Comparison of ENCODE assay signal across 2 cellular contexts in the genomic region with DNA sequence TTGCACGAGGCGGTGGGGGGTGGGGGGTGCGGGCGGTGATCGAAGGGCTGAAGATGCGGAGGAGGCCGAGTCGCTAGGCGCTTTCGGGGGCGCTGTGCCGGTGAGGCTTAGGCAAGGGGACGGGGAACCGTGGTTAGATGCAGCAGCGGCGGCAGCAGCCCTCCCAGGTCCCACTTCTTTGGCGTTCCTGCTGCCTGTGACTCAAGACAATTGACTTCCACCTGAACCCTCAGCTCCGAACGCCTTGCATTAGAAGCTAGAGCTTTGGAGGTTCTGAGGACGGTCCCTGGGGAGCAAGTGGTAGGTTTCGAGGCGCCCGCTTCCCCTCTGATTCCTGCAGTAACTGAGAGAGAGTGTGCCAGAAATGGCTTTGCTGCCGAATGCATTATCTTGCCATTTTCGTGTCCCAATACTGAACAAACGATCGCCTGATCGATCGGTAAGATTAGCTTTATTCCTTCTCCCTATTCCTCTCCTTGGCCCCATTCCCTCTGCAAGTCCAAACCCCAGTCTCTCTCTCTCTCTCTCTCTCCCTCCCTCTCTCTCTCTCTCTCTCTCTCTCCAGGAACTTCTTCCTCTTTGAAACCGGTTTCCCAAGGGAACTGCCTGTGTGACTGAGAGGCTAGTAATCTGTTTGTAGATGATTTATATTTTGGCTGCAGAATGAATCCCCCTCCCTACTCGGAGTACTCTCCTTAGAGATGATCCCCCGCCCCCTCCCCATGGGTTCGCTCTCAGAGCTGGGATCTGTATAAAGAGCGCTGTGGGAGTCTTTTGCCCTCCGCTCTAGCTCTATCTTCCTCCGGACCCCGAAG.
TF ChIP-seq lines count a peak whose summit lies in the region.

No MANE protein-coding gene starts in this region.

TF ChIP-seq in HCT116, 20 proteins besides CTCF, POLR2A, EP300 and RAD21:
- TF ChIP-seq CEBPB (IDR thresholded peaks at IDR 0.05; ENCODE audit: low read depth) (0 out of 2 replicates have a peak, but pooled peaks have one; percentile 14), ZNF274 (IDR thresholded peaks at IDR 0.05; ENCODE audit: low read depth, low read length) (no peak), YY1 (IDR thresholded peaks at IDR 0.05; ENCODE audit: extremely low read depth, insufficient replicate concordance, low read depth, low read length) (peak; percentile 16), SIN3A (IDR thresholded peaks at IDR 0.05; ENCODE audit: low read depth) (peak; percentile 6; the same call in 1 of the 2 replicates), FOSL1 (IDR thresholded peaks at IDR 0.05; ENCODE audit: low read depth) (0 out of 2 replicates have a peak, but pooled peaks have one; percentile 13)
- TF ChIP-seq, protein P1, sequence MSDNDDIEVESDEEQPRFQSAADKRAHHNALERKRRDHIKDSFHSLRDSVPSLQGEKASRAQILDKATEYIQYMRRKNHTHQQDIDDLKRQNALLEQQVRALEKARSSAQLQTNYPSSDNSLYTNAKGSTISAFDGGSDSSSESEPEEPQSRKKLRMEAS (IDR thresholded peaks at IDR 0.05): peak; percentile 36; the same call in 1 of the 2 replicates

TF ChIP-seq in H1, 55 proteins besides CTCF, POLR2A, EP300 and RAD21:
- TF ChIP-seq, protein P2, sequence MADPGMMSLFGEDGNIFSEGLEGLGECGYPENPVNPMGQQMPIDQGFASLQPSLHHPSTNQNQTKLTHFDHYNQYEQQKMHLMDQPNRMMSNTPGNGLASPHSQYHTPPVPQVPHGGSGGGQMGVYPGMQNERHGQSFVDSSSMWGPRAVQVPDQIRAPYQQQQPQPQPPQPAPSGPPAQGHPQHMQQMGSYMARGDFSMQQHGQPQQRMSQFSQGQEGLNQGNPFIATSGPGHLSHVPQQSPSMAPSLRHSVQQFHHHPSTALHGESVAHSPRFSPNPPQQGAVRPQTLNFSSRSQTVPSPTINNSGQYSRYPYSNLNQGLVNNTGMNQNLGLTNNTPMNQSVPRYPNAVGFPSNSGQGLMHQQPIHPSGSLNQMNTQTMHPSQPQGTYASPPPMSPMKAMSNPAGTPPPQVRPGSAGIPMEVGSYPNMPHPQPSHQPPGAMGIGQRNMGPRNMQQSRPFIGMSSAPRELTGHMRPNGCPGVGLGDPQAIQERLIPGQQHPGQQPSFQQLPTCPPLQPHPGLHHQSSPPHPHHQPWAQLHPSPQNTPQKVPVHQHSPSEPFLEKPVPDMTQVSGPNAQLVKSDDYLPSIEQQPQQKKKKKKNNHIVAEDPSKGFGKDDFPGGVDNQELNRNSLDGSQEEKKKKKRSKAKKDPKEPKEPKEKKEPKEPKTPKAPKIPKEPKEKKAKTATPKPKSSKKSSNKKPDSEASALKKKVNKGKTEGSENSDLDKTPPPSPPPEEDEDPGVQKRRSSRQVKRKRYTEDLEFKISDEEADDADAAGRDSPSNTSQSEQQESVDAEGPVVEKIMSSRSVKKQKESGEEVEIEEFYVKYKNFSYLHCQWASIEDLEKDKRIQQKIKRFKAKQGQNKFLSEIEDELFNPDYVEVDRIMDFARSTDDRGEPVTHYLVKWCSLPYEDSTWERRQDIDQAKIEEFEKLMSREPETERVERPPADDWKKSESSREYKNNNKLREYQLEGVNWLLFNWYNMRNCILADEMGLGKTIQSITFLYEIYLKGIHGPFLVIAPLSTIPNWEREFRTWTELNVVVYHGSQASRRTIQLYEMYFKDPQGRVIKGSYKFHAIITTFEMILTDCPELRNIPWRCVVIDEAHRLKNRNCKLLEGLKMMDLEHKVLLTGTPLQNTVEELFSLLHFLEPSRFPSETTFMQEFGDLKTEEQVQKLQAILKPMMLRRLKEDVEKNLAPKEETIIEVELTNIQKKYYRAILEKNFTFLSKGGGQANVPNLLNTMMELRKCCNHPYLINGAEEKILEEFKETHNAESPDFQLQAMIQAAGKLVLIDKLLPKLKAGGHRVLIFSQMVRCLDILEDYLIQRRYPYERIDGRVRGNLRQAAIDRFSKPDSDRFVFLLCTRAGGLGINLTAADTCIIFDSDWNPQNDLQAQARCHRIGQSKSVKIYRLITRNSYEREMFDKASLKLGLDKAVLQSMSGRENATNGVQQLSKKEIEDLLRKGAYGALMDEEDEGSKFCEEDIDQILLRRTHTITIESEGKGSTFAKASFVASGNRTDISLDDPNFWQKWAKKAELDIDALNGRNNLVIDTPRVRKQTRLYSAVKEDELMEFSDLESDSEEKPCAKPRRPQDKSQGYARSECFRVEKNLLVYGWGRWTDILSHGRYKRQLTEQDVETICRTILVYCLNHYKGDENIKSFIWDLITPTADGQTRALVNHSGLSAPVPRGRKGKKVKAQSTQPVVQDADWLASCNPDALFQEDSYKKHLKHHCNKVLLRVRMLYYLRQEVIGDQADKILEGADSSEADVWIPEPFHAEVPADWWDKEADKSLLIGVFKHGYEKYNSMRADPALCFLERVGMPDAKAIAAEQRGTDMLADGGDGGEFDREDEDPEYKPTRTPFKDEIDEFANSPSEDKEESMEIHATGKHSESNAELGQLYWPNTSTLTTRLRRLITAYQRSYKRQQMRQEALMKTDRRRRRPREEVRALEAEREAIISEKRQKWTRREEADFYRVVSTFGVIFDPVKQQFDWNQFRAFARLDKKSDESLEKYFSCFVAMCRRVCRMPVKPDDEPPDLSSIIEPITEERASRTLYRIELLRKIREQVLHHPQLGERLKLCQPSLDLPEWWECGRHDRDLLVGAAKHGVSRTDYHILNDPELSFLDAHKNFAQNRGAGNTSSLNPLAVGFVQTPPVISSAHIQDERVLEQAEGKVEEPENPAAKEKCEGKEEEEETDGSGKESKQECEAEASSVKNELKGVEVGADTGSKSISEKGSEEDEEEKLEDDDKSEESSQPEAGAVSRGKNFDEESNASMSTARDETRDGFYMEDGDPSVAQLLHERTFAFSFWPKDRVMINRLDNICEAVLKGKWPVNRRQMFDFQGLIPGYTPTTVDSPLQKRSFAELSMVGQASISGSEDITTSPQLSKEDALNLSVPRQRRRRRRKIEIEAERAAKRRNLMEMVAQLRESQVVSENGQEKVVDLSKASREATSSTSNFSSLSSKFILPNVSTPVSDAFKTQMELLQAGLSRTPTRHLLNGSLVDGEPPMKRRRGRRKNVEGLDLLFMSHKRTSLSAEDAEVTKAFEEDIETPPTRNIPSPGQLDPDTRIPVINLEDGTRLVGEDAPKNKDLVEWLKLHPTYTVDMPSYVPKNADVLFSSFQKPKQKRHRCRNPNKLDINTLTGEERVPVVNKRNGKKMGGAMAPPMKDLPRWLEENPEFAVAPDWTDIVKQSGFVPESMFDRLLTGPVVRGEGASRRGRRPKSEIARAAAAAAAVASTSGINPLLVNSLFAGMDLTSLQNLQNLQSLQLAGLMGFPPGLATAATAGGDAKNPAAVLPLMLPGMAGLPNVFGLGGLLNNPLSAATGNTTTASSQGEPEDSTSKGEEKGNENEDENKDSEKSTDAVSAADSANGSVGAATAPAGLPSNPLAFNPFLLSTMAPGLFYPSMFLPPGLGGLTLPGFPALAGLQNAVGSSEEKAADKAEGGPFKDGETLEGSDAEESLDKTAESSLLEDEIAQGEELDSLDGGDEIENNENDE (IDR thresholded peaks at IDR 0.05; ENCODE audit: insufficient replicate concordance, low read length): peak; percentile 11
- TF ChIP-seq YY1 (IDR thresholded peaks at IDR 0.05; ENCODE audit: low read depth, low read length) (0 out of 2 replicates have a peak, but pooled peaks have one; percentile 18), SIX5 (IDR thresholded peaks at IDR 0.05; ENCODE audit: low read depth, low read length) (no peak), CBX5 (IDR thresholded peaks at IDR 0.05; ENCODE audit: low read depth, low read length) (no peak), EGR1 (IDR thresholded peaks at IDR 0.05; ENCODE audit: borderline replicate concordance, low read depth, low read length) (peak; percentile 13; the same call in 1 of the 2 replicates), JUND (IDR thresholded peaks at IDR 0.05; ENCODE audit: low read length) (peak; percentile 70), GABPA (IDR thresholded peaks at IDR 0.05; ENCODE audit: borderline replicate concordance, insufficient read depth, low read length) (no peak), CTBP2 (IDR thresholded peaks at IDR 0.05; ENCODE audit: borderline replicate concordance, insufficient read depth, insufficient read length, low read length) (peak; percentile 68), RNF2 (IDR thresholded peaks at IDR 0.05; ENCODE audit: borderline replicate concordance, low read depth, low read length, missing control alignments, poor library complexity, severe bottlenecking) (peak; percentile 22), PHF8 (conservative IDR thresholded peaks at IDR 0.05; ENCODE audit: low read depth, low read length) (peak; percentile 20; the same call in 1 of the 2 replicates), SUZ12 (IDR thresholded peaks at IDR 0.05; ENCODE audit: low read length) (peak; percentile 38; the same call in 1 of the 2 replicates), TAF7 (optimal IDR thresholded peaks at IDR 0.05; ENCODE audit: borderline replicate concordance, low read depth, low read length) (no peak), KDM4A (IDR thresholded peaks at IDR 0.05; ENCODE audit: low read depth, low read length, severe bottlenecking) (peak; percentile 90), ASH2L (IDR thresholded peaks at IDR 0.05; ENCODE audit: low read length) (peak; percentile 98), RBBP5 (IDR thresholded peaks at IDR 0.05; ENCODE audit: borderline replicate concordance, low read depth, low read length) (0 out of 2 replicates have a peak, but pooled peaks have one; percentile 88), NRF1 (IDR thresholded peaks at IDR 0.05; ENCODE audit: low read depth, low read length) (no peak)
- TF ChIP-seq, protein P1 (IDR thresholded peaks at IDR 0.05): peak; percentile 67
